22 cellular contexts compared by ENCODE assay signal in the genomic region with DNA sequence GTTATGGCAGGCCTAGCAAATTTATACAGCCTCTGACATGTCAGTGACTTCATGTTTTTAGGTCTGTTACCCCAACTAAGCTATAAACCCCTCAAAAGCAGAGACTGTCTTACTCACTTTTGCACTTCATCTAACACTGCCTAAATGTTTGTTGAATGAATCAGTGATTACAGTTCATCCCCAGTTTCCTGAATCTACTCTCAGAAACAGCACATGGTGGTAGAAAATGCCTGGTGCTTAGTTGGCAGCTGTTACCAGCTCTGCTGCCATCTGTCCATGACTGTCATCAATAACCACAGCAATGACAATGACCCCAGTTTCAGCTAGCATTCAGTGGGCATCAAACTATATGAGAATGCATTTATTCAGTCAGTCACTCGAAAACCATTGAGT.
DNase-seq lines count a peak whose midpoint lies in the region; ATAC-seq, FAIRE-seq and TF ChIP-seq lines count a peak whose summit lies in the region.
"Had no signal": no experiment of that assay in that cellular context is flagged by ENCODE, and none has a peak within 500 bp of the region (broad histone marks: within the 10 kb centered on the region; RNA-seq: fewer than 3 reads in every experiment).

No MANE protein-coding gene starts in this region.

- no peak for TF ChIP-seq POLR2A in H54 (IDR thresholded peaks at IDR 0.05; ENCODE audit: low read depth, low read length)
- TF ChIP-seq POLR2A in right lobe of liver (IDR thresholded peaks at IDR 0.05): no peak

- intact Hi-C loops in right lobe of liver (cut with DNase I): no loop called here
- intact Hi-C loops in Right ventricle myocardium superior (cut with DNase I): no loop called here

- H3K27me3 ChIP-seq in right lobe of liver: no peaks in the 10 kb centered on the region
- H3K27me3 ChIP-seq: heart right ventricle had no signal

- peak; percentile 6 for FAIRE-seq in H54 (lab: Jason Lieb, UNC)
- FAIRE-seq: colon, small intestine had no signal

- TF ChIP-seq CTCF in right lobe of liver (IDR thresholded peaks at IDR 0.05): no peak

- no peaks in the 10 kb centered on the region for H3K9me3 ChIP-seq in right lobe of liver
- H3K9me3 ChIP-seq: heart right ventricle, lower lobe of right lung had no signal

- H3K4me1 ChIP-seq in right lobe of liver: peaks cover 0 to 55% (median 21%) of the 10 kb centered on the region in 4 donors
- H3K4me1 ChIP-seq: lower lobe of right lung had no signal

- DNase-seq in H54 (ENCODE audit: insufficient read length, low spot score) (no peak), NCI-H1694 treated with DMSO at 0.1 percent for 48 hours (lab: John Stamatoyannopoulos, UW) (peak; percentile 59), dermis blood vessel endothelial cell (peak; percentile 46), right lobe of liver (no peak), H4 (ENCODE audit: low spot score) (no peak), HT-29 (ENCODE audit: low spot score) (no peak), Right ventricle myocardium superior (no peak)
- DNase-seq in stimulated activated CD4-positive, alpha-beta T cell treated with anti-CD3 and anti-CD28 coated beads, Interleukin-4, amount 100 ng/mL, for 24 hours: no peak
- DNase-seq: activated CD4-positive, alpha-beta memory T cell treated with anti-CD3 and anti-CD28 coated beads, Interleukin-2, amount 10 ng/mL, durations not matched to agents 7 days and 5 days; activated effector memory CD4-positive, alpha-beta T cell treated with anti-CD3 and anti-CD28 coated beads, Interleukin-2, amount 50 U/mL, for 16 hours; GOT3; heart right ventricle; immature natural killer cell; lower lobe of right lung; NCI-H2029; stimulated activated CD4-positive, alpha-beta T cell treated with anti-CD3 and anti-CD28 coated beads, Interleukin-2, amount 100 ng/mL, for 48 hours; stimulated activated naive CD4-positive, alpha-beta T cell treated with Interleukin-2 at 50 U/mL for 16 hours; SW 1271 had no signal

- no peaks in the 10 kb centered on the region for H3K36me3 ChIP-seq in right lobe of liver
- H3K36me3 ChIP-seq: heart right ventricle, lower lobe of right lung had no signal

- 75% methylated on average over 1 of the region's 1 CpG for WGBS in right lobe of liver (ENCODE audit: insufficient coverage, low coverage, low lambda C conversion rate, missing lambda C conversion rate)

- H3K4me3 ChIP-seq in right lobe of liver: no peak overlapping the region
- H3K4me3 ChIP-seq: heart right ventricle, lower lobe of right lung had no signal

- H3K27ac ChIP-seq in right lobe of liver: peak overlapping the region in 2 of 3 donors; percentile 29 to 69
- H3K27ac ChIP-seq: heart right ventricle, KMS-11, lower lobe of right lung had no signal

- ATAC-seq in right lobe of liver (no peak), Right ventricle myocardium superior (ENCODE audit: poor library complexity) (no peak)
- ATAC-seq: activated CD4-positive, CD25-positive, alpha-beta regulatory T cell treated with anti-CD3 and anti-CD28 coated beads, Interleukin-2, amount 50 U/mL, for 24 hours; heart right ventricle had no signal

Comparison
In these comparisons a context has a peak if more than half of its experiments do, and no peak if none do; other contexts are left out.
1. DNase-seq: peak in NCI-H1694 treated with DMSO at 0.1 percent for 48 hours (single experiment) and dermis blood vessel endothelial cell (single experiment); none in H54 (single experiment), right lobe of liver (0 of 3), H4 (single experiment), HT-29 (single experiment), Right ventricle myocardium superior (single experiment) and stimulated activated CD4-positive, alpha-beta T cell treated with anti-CD3 and anti-CD28 coated beads, Interleukin-4, amount 100 ng/mL, for 24 hours (single experiment).